1 cellular context compared by ENCODE assay signal in the genomic region with DNA sequence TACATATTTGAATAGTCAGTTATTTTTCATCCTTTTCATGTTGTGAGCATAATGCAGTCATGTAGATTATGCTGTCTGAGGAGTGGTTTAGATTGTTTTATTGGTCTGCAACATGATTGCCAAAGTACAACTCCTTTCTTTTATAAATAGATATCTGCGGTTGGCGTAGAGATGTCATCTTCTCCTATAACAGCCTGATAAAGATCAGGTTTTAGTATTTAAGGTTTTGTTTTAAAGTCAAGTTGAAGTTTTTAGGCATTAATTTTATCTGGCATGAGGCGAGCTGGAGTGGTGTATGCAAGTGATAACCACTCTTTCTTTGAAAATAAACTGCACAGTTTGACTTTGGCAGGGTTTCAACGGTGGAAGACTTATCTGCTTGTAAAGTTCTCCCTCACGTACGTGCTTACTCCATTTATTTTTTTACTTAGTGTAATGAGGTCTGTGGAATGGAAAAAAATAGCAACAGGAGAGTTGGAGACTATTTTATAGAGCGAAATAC.
TF ChIP-seq lines count a peak whose summit lies in the region.

No MANE protein-coding gene starts in this region.

TF ChIP-seq in K562, 482 proteins besides CTCF, POLR2A, EP300 and RAD21 (continued from another document and continues in another):
- TF ChIP-seq, protein P1, sequence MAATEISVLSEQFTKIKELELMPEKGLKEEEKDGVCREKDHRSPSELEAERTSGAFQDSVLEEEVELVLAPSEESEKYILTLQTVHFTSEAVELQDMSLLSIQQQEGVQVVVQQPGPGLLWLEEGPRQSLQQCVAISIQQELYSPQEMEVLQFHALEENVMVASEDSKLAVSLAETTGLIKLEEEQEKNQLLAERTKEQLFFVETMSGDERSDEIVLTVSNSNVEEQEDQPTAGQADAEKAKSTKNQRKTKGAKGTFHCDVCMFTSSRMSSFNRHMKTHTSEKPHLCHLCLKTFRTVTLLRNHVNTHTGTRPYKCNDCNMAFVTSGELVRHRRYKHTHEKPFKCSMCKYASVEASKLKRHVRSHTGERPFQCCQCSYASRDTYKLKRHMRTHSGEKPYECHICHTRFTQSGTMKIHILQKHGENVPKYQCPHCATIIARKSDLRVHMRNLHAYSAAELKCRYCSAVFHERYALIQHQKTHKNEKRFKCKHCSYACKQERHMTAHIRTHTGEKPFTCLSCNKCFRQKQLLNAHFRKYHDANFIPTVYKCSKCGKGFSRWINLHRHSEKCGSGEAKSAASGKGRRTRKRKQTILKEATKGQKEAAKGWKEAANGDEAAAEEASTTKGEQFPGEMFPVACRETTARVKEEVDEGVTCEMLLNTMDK (IDR thresholded peaks at IDR 0.05; ENCODE audit: borderline replicate concordance, insufficient read depth, low read depth, low read length, poor library complexity, severe bottlenecking): no peak
- TF ChIP-seq, protein P2, sequence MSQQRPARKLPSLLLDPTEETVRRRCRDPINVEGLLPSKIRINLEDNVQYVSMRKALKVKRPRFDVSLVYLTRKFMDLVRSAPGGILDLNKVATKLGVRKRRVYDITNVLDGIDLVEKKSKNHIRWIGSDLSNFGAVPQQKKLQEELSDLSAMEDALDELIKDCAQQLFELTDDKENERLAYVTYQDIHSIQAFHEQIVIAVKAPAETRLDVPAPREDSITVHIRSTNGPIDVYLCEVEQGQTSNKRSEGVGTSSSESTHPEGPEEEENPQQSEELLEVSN (IDR thresholded peaks at IDR 0.05; ENCODE audit: borderline replicate concordance in 1 of 2, extremely low read depth in 1 of 2, insufficient read depth in 1 of 2, insufficient read length in 1 of 2, low read depth in 1 of 2, low read length in 1 of 2, poor library complexity in 1 of 2, severe bottlenecking in 1 of 2): no peak
- TF ChIP-seq NCOA2 (IDR thresholded peaks at IDR 0.05; ENCODE audit: partially characterized antibody in 2 of 2): no peak
- TF ChIP-seq ETS2 (tag; IDR thresholded peaks at IDR 0.05; ENCODE audit: borderline replicate concordance, poor library complexity, severe bottlenecking): no peak
- TF ChIP-seq, protein P3, sequence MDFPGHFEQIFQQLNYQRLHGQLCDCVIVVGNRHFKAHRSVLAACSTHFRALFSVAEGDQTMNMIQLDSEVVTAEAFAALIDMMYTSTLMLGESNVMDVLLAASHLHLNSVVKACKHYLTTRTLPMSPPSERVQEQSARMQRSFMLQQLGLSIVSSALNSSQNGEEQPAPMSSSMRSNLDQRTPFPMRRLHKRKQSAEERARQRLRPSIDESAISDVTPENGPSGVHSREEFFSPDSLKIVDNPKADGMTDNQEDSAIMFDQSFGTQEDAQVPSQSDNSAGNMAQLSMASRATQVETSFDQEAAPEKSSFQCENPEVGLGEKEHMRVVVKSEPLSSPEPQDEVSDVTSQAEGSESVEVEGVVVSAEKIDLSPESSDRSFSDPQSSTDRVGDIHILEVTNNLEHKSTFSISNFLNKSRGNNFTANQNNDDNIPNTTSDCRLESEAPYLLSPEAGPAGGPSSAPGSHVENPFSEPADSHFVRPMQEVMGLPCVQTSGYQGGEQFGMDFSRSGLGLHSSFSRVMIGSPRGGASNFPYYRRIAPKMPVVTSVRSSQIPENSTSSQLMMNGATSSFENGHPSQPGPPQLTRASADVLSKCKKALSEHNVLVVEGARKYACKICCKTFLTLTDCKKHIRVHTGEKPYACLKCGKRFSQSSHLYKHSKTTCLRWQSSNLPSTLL (IDR thresholded peaks at IDR 0.05): no peak
- TF ChIP-seq YBX1 (IDR thresholded peaks at IDR 0.05): no peak
- 0 out of 2 replicates have a peak, but pooled peaks have one; percentile 38 for TF ChIP-seq EP400 (IDR thresholded peaks at IDR 0.05)
- no peak for TF ChIP-seq MED1 (CRISPR knock-in tag; IDR thresholded peaks at IDR 0.05; ENCODE audit: borderline replicate concordance)
- no peak for TF ChIP-seq CREBBP (IDR thresholded peaks at IDR 0.05; ENCODE audit: low read depth, low read length)
- TF ChIP-seq TAL1 (IDR thresholded peaks at IDR 0.05): peak; percentile 70
- TF ChIP-seq HIVEP1 (CRISPR knock-in tag; IDR thresholded peaks at IDR 0.05): no peak
- TF ChIP-seq, protein P4, sequence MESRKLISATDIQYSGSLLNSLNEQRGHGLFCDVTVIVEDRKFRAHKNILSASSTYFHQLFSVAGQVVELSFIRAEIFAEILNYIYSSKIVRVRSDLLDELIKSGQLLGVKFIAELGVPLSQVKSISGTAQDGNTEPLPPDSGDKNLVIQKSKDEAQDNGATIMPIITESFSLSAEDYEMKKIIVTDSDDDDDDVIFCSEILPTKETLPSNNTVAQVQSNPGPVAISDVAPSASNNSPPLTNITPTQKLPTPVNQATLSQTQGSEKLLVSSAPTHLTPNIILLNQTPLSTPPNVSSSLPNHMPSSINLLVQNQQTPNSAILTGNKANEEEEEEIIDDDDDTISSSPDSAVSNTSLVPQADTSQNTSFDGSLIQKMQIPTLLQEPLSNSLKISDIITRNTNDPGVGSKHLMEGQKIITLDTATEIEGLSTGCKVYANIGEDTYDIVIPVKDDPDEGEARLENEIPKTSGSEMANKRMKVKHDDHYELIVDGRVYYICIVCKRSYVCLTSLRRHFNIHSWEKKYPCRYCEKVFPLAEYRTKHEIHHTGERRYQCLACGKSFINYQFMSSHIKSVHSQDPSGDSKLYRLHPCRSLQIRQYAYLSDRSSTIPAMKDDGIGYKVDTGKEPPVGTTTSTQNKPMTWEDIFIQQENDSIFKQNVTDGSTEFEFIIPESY (CRISPR knock-in tag; IDR thresholded peaks at IDR 0.05): no peak
- TF ChIP-seq, protein P5, sequence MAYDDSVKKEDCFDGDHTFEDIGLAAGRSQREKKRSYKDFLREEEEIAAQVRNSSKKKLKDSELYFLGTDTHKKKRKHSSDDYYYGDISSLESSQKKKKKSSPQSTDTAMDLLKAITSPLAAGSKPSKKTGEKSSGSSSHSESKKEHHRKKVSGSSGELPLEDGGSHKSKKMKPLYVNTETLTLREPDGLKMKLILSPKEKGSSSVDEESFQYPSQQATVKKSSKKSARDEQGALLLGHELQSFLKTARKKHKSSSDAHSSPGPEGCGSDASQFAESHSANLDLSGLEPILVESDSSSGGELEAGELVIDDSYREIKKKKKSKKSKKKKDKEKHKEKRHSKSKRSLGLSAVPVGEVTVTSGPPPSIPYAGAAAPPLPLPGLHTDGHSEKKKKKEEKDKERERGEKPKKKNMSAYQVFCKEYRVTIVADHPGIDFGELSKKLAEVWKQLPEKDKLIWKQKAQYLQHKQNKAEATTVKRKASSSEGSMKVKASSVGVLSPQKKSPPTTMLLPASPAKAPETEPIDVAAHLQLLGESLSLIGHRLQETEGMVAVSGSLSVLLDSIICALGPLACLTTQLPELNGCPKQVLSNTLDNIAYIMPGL (CRISPR knock-in tag; IDR thresholded peaks at IDR 0.05): no peak
- no peak for TF ChIP-seq SAP30 (IDR thresholded peaks at IDR 0.05; ENCODE audit: borderline replicate concordance, insufficient read depth, low read depth, low read length, poor library complexity, severe bottlenecking)
- TF ChIP-seq ZBTB17 (CRISPR knock-in tag; IDR thresholded peaks at IDR 0.05): no peak
- TF ChIP-seq, protein P6, sequence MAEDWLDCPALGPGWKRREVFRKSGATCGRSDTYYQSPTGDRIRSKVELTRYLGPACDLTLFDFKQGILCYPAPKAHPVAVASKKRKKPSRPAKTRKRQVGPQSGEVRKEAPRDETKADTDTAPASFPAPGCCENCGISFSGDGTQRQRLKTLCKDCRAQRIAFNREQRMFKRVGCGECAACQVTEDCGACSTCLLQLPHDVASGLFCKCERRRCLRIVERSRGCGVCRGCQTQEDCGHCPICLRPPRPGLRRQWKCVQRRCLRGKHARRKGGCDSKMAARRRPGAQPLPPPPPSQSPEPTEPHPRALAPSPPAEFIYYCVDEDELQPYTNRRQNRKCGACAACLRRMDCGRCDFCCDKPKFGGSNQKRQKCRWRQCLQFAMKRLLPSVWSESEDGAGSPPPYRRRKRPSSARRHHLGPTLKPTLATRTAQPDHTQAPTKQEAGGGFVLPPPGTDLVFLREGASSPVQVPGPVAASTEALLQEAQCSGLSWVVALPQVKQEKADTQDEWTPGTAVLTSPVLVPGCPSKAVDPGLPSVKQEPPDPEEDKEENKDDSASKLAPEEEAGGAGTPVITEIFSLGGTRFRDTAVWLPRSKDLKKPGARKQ (CRISPR knock-in tag; IDR thresholded peaks at IDR 0.05): no peak
- no peak for TF ChIP-seq RFX5 (IDR thresholded peaks at IDR 0.05; ENCODE audit: low read depth, low read length)
- TF ChIP-seq SLC30A9 (CRISPR knock-in tag; IDR thresholded peaks at IDR 0.05): no peak
- no peak for TF ChIP-seq CSDE1 (IDR thresholded peaks at IDR 0.05)
- TF ChIP-seq IRF2 (CRISPR knock-in tag; IDR thresholded peaks at IDR 0.05): no peak
- TF ChIP-seq MTA2 (IDR thresholded peaks at IDR 0.05; ENCODE audit: low read depth): peak; percentile 49; the same call in 1 of the 2 replicates
- no peak for TF ChIP-seq BCL6 (CRISPR knock-in tag; IDR thresholded peaks at IDR 0.05)
- TF ChIP-seq ZNF75A (CRISPR knock-in tag; IDR thresholded peaks at IDR 0.05): no peak
- TF ChIP-seq ZNF23 (CRISPR knock-in tag; IDR thresholded peaks at IDR 0.05): no peak
- TF ChIP-seq, protein P7, sequence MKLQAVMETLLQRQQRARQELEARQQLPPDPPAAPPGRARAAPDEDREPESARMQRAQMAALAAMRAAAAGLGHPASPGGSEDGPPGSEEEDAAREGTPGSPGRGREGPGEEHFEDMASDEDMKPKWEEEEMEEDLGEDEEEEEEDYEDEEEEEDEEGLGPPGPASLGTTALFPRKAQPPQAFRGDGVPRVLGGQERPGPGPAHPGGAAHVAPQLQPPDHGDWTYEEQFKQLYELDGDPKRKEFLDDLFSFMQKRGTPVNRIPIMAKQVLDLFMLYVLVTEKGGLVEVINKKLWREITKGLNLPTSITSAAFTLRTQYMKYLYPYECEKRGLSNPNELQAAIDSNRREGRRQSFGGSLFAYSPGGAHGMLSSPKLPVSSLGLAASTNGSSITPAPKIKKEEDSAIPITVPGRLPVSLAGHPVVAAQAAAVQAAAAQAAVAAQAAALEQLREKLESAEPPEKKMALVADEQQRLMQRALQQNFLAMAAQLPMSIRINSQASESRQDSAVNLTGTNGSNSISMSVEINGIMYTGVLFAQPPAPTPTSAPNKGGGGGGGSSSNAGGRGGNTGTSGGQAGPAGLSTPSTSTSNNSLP (IDR thresholded peaks at IDR 0.05; ENCODE audit: borderline replicate concordance, low read depth, low read length): 0 out of 2 replicates have a peak, but pooled peaks have one; percentile 40
- TF ChIP-seq, protein P8, sequence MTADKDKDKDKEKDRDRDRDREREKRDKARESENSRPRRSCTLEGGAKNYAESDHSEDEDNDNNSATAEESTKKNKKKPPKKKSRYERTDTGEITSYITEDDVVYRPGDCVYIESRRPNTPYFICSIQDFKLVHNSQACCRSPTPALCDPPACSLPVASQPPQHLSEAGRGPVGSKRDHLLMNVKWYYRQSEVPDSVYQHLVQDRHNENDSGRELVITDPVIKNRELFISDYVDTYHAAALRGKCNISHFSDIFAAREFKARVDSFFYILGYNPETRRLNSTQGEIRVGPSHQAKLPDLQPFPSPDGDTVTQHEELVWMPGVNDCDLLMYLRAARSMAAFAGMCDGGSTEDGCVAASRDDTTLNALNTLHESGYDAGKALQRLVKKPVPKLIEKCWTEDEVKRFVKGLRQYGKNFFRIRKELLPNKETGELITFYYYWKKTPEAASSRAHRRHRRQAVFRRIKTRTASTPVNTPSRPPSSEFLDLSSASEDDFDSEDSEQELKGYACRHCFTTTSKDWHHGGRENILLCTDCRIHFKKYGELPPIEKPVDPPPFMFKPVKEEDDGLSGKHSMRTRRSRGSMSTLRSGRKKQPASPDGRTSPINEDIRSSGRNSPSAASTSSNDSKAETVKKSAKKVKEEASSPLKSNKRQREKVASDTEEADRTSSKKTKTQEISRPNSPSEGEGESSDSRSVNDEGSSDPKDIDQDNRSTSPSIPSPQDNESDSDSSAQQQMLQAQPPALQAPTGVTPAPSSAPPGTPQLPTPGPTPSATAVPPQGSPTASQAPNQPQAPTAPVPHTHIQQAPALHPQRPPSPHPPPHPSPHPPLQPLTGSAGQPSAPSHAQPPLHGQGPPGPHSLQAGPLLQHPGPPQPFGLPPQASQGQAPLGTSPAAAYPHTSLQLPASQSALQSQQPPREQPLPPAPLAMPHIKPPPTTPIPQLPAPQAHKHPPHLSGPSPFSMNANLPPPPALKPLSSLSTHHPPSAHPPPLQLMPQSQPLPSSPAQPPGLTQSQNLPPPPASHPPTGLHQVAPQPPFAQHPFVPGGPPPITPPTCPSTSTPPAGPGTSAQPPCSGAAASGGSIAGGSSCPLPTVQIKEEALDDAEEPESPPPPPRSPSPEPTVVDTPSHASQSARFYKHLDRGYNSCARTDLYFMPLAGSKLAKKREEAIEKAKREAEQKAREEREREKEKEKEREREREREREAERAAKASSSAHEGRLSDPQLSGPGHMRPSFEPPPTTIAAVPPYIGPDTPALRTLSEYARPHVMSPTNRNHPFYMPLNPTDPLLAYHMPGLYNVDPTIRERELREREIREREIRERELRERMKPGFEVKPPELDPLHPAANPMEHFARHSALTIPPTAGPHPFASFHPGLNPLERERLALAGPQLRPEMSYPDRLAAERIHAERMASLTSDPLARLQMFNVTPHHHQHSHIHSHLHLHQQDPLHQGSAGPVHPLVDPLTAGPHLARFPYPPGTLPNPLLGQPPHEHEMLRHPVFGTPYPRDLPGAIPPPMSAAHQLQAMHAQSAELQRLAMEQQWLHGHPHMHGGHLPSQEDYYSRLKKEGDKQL (CRISPR knock-in tag; IDR thresholded peaks at IDR 0.05; ENCODE audit: borderline replicate concordance): no peak
- TF ChIP-seq LEF1 (IDR thresholded peaks at IDR 0.05): peak; percentile 25; the same call in 1 of the 2 replicates
- TF ChIP-seq CBX1 (IDR thresholded peaks at IDR 0.05; ENCODE audit: low read depth): no peak
- TF ChIP-seq ZNF707 (CRISPR knock-in tag; conservative IDR thresholded peaks at IDR 0.05): no peak
- TF ChIP-seq SOX6 (IDR thresholded peaks at IDR 0.05): peak; percentile 76; the same call in 1 of the 2 replicates
- no peak for TF ChIP-seq TBP (optimal IDR thresholded peaks at IDR 0.05; ENCODE audit: low read depth, low read length)
- TF ChIP-seq FOXP1 (CRISPR knock-in tag; IDR thresholded peaks at IDR 0.05): no peak
- TF ChIP-seq HSF4 (CRISPR knock-in tag; IDR thresholded peaks at IDR 0.05; ENCODE audit: borderline replicate concordance): no peak
- no peak for TF ChIP-seq ASH1L (IDR thresholded peaks at IDR 0.05; ENCODE audit: borderline replicate concordance, low read depth, partially characterized antibody)
- no peak for TF ChIP-seq ZNF57 (CRISPR knock-in tag; IDR thresholded peaks at IDR 0.05)
- no peak for TF ChIP-seq TAF15 (IDR thresholded peaks at IDR 0.05; ENCODE audit: low read depth, low read length)
- no peak for TF ChIP-seq RFX1 (IDR thresholded peaks at IDR 0.05)
- TF ChIP-seq, protein P9, sequence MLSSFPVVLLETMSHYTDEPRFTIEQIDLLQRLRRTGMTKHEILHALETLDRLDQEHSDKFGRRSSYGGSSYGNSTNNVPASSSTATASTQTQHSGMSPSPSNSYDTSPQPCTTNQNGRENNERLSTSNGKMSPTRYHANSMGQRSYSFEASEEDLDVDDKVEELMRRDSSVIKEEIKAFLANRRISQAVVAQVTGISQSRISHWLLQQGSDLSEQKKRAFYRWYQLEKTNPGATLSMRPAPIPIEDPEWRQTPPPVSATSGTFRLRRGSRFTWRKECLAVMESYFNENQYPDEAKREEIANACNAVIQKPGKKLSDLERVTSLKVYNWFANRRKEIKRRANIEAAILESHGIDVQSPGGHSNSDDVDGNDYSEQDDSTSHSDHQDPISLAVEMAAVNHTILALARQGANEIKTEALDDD (IDR thresholded peaks at IDR 0.05): peak; percentile 71
- TF ChIP-seq DDX20 (tag; IDR thresholded peaks at IDR 0.05; ENCODE audit: low read depth): no peak
- no peak for TF ChIP-seq ZBTB7A (IDR thresholded peaks at IDR 0.05; ENCODE audit: borderline replicate concordance, control insufficient read depth, low read depth, low read length)
- TF ChIP-seq MCM5 (IDR thresholded peaks at IDR 0.05; ENCODE audit: low read depth): no peak
- TF ChIP-seq HDAC2 (IDR thresholded peaks at IDR 0.05): 0 out of 2 replicates have a peak, but pooled peaks have one; percentile 41
- peak; percentile 41; the same call in 1 of the 2 replicates for TF ChIP-seq CXXC5 (CRISPR knock-in tag; IDR thresholded peaks at IDR 0.05)
- no peak for TF ChIP-seq ZNF436 (CRISPR knock-in tag; IDR thresholded peaks at IDR 0.05)
- peak in 1 of 2 experiments; percentile 62; a peak in 1 of 4 replicates for TF ChIP-seq ARNT (IDR thresholded peaks at IDR 0.05)
